ENCODE assay signal across 21 cellular contexts in genomic region chr4:8854866-8855265, GRCh38. TPM values are rescaled to one million over a fixed set of nuclear protein-coding genes. Genes with fewer than 3 reads are reported as not detected.
A peak's percentile ranks its signal among the peaks of the same experiment; 100 is the strongest.
DNase-seq lines count a peak whose midpoint lies in the region; ATAC-seq and TF ChIP-seq lines count a peak whose summit lies in the region.
"Had no signal": no experiment of that assay in that cellular context is flagged by ENCODE, and none has a peak within 500 bp of the region (broad histone marks: within the 10 kb centered on the region; RNA-seq: fewer than 3 reads in every experiment).

No MANE protein-coding gene starts in this region.

- DNase-seq in Right ventricle myocardium inferior (ENCODE audit: missing footprints) (peak; percentile 41), heart right ventricle (no peak), NCI-H69 (lab: John Stamatoyannopoulos, UW) (peak; percentile 60), fibroblast of villous mesenchyme (ENCODE audit: low read depth) (peak; percentile 3), RWPE1 (ENCODE audit: low spot score) (no peak), cerebellar cortex (ENCODE audit: low spot score) (no peak)
- DNase-seq: activated CD4-positive, alpha-beta T cell treated with anti-CD3 and anti-CD28 coated beads, Interleukin-2, amount 50 U/mL, for 48 hours; activated naive CD8-positive, alpha-beta T cell treated with anti-CD3 and anti-CD28 coated beads, Interleukin-2, amount 50 U/mL, for 24 hours; activated T-cell treated with anti-CD3 and anti-CD28 coated beads, Interleukin-2, amount 50 U/mL, for 48 hours; cerebellar nuclear complex; HCEC 1CT; NCI-H1694 treated with DMSO at 0.1 percent for 48 hours; stimulated activated naive CD4-positive, alpha-beta T cell had no signal

- POLR2A ChIA-PET in RWPE1 (lab: Yijun Ruan, JAX; ENCODE audit: low non-redundant PET) = no interaction called here

- H3K9me3 ChIP-seq in heart right ventricle (peaks cover 0 to 10% (median 0%) of the 10 kb centered on the region in 11 donors), skeletal muscle satellite cell (replicated peaks; ENCODE audit: low read length) (no peaks in the 10 kb centered on the region)

- H3K9ac ChIP-seq in skeletal muscle satellite cell (ENCODE audit: low read depth, low read length) = no peak overlapping the region

- CTCF ChIA-PET in RWPE1 (lab: Yijun Ruan, JAX) = interaction anchor here (0.7 kb wide), 1 partner anchor 160 kb away, joined by 3 read pairs; no protein-coding TSS in a partner anchor

- H3K4me1 ChIP-seq in heart right ventricle = peaks cover 0 to 24% (median 16%) of the 10 kb centered on the region in 9 donors
- H3K4me1 ChIP-seq in skeletal muscle satellite cell (ENCODE audit: control insufficient read depth, insufficient read depth, low read length) = no peaks in the 10 kb centered on the region

- intact Hi-C loops in Right ventricle myocardium inferior (cut with DNase I) = no loop called here
- intact Hi-C loops in heart right ventricle (cut with DNase I) = no loop called here

- H3K4me2 ChIP-seq in skeletal muscle satellite cell (ENCODE audit: low read length) = peak overlapping the region; percentile 15

- TF ChIP-seq CTCF in heart right ventricle (IDR thresholded peaks at IDR 0.05) (no peak), fibroblast of villous mesenchyme (IDR thresholded peaks at IDR 0.05; ENCODE audit: insufficient read depth, low read depth, low read length) (no peak), RWPE1 (conservative IDR thresholded peaks at IDR 0.05; ENCODE audit: low read depth) (no peak)

- WGBS in heart right ventricle, 2 donors = 14 to 18% methylated on average over 9 of the region's 9 CpGs

- H3K27ac ChIP-seq in heart right ventricle (no peak overlapping the region), RWPE1 (no peak overlapping the region)
- H3K27ac ChIP-seq: HL-60, skin epidermis had no signal

- H3K27me3 ChIP-seq in heart right ventricle = peaks cover 36 to 100% (median 100%) of the 10 kb centered on the region in 7 donors
- H3K27me3 ChIP-seq in skeletal muscle satellite cell (ENCODE audit: control insufficient read depth, insufficient read depth, low read length) = peaks cover 58% of the 10 kb centered on the region

- ATAC-seq in Right ventricle myocardium inferior (no peak), heart right ventricle (no peak), HG03175 (IDR thresholded peaks at IDR 0.05; ENCODE audit: unreplicated experiment) (no peak)
- ATAC-seq: activated naive CD8-positive, alpha-beta T cell treated with anti-CD3 and anti-CD28 coated beads, Interleukin-2, amount 50 U/mL, for 24 hours; SK-N-SH treated with all-trans-retinoic acid at 6 μM for 48 hours had no signal

- H3K36me3 ChIP-seq in heart right ventricle (no peaks in the 10 kb centered on the region), skeletal muscle satellite cell (ENCODE audit: insufficient read depth, low read length) (no peaks in the 10 kb centered on the region)

- H3K4me3 ChIP-seq in heart right ventricle (no peak overlapping the region), fibroblast of villous mesenchyme (ENCODE audit: low read depth, low read length) (no peak overlapping the region), skeletal muscle satellite cell (ENCODE audit: low read length) (no peak overlapping the region)
- H3K4me3 ChIP-seq: skin epidermis had no signal

RNA-seq across cellular contexts. Expression of gene HMX1, which starts 16.8 kb away (rescaled TPM):
- total RNA-seq in Right ventricle myocardium inferior = not detected
- total RNA-seq in heart right ventricle = under 1 TPM in 1 of 10 donors, not detected in 9; 0.15 TPM
- polyA plus RNA-seq in heart right ventricle = not detected
- not detected in 2 replicates for total RNA-seq in fibroblast of villous mesenchyme
- not detected in 2 replicates for total RNA-seq in skeletal muscle satellite cell (2012; rRNA removed)
- total RNA-seq: kidney epithelial cell, OCI-LY7, omental fat pad had no signal

Comparison
In these comparisons a context has a peak if more than half of its experiments do, and no peak if none do; other contexts are left out.
1. DNase-seq: peak in Right ventricle myocardium inferior (single experiment), NCI-H69 (single experiment) and fibroblast of villous mesenchyme (single experiment); none in heart right ventricle (0 of 2), RWPE1 (single experiment) and cerebellar cortex (single experiment).